In genomic region chr1:148758412-148758811, GRCh38 we compare ENCODE assay signal across 10 cellular contexts. TPM values are rescaled to one million over a fixed set of nuclear protein-coding genes. Genes with fewer than 3 reads are reported as not detected.
DNase-seq lines count a peak whose midpoint lies in the region; ATAC-seq and TF ChIP-seq lines count a peak whose summit lies in the region.
"Not testable (repeated sequence)": the region's sequence is repeated elsewhere in the genome, so short reads cannot be mapped to it uniquely, and the experiment has no call there.
"Had no signal": no experiment of that assay in that cellular context is flagged by ENCODE, and none has a peak within 500 bp of the region (broad histone marks: within the 10 kb centered on the region; RNA-seq: fewer than 3 reads in every experiment).

No MANE protein-coding gene starts in this region.

- intact Hi-C loops in activated CD4-positive, alpha-beta T cell treated with anti-CD3 and anti-CD28 coated beads for 36 hours (cut with DNase I, micrococcal nuclease); left ventricle myocardium superior (cut with micrococcal nuclease): not testable (repeated sequence)

- not testable (repeated sequence) for H3K27me3 Mint-ChIP-seq in activated CD4-positive, alpha-beta T cell treated with anti-CD3 and anti-CD28 coated beads for 36 hours

- H3K4me1 Mint-ChIP-seq in activated CD4-positive, alpha-beta T cell treated with anti-CD3 and anti-CD28 coated beads for 36 hours: not testable (repeated sequence)

- CTCF ChIA-PET in activated CD4-positive, alpha-beta T cell treated with anti-CD3 and anti-CD28 coated beads for 36 hours (lab: Charles Lee): not testable (repeated sequence)

- H3K27ac Mint-ChIP-seq in activated CD4-positive, alpha-beta T cell treated with anti-CD3 and anti-CD28 coated beads for 36 hours: not testable (repeated sequence)

- H3K36me3 Mint-ChIP-seq in activated CD4-positive, alpha-beta T cell treated with anti-CD3 and anti-CD28 coated beads for 36 hours (ENCODE audit: low read depth): not testable (repeated sequence)

- DNase-seq in activated CD4-positive, alpha-beta T cell treated with anti-CD3 and anti-CD28 coated beads for 36 hours; left ventricle myocardium superior; stimulated activated naive CD8-positive, alpha-beta T cell treated with anti-CD3 and anti-CD28 coated beads, Interleukin-15, Interleukin-2, amounts not matched to agents 100 U/mL and 50 U/mL, for 24 hours: not testable (repeated sequence)

- POLR2A ChIA-PET in activated CD4-positive, alpha-beta T cell treated with anti-CD3 and anti-CD28 coated beads for 36 hours (lab: Charles Lee): not testable (repeated sequence)

- TF ChIP-seq POLR2A in GM18505 (IDR thresholded peaks at IDR 0.05; ENCODE audit: borderline replicate concordance, extremely low read depth, insufficient read depth, insufficient read length): not testable (repeated sequence)

- not testable (repeated sequence) for H3K9me3 Mint-ChIP-seq in activated CD4-positive, alpha-beta T cell treated with anti-CD3 and anti-CD28 coated beads for 36 hours (ENCODE audit: low read depth)

- ATAC-seq in GM18505 (IDR thresholded peaks at IDR 0.05; ENCODE audit: unreplicated experiment): peak; percentile 93
- peak; percentile 99 for ATAC-seq in GM19351 (IDR thresholded peaks at IDR 0.05; ENCODE audit: unreplicated experiment)
- peak; percentile 90 for ATAC-seq in GM21717 (IDR thresholded peaks at IDR 0.05; ENCODE audit: unreplicated experiment)
- peak; percentile 86 for ATAC-seq in HG02970 (IDR thresholded peaks at IDR 0.05; ENCODE audit: low FRiP score, unreplicated experiment)
- peak; percentile 96 for ATAC-seq in HG03432 (IDR thresholded peaks at IDR 0.05; ENCODE audit: unreplicated experiment)
- ATAC-seq in activated CD4-positive, alpha-beta T cell treated with anti-CD3 and anti-CD28 coated beads for 36 hours: peak; percentile 87
- ATAC-seq in left ventricle myocardium superior: peak; percentile 59
- peak; percentile 91 for ATAC-seq in stimulated activated naive CD8-positive, alpha-beta T cell treated with anti-CD3 and anti-CD28 coated beads, Interleukin-15, Interleukin-2, amounts not matched to agents 100 U/mL and 50 U/mL, for 24 hours

- H3K4me3 Mint-ChIP-seq in activated CD4-positive, alpha-beta T cell treated with anti-CD3 and anti-CD28 coated beads for 36 hours: not testable (repeated sequence)

RNA-seq across cellular contexts. Expression of gene NUDT4B, which starts 9.8 kb away (rescaled TPM):
- total RNA-seq in activated CD4-positive, alpha-beta T cell treated with anti-CD3 and anti-CD28 coated beads for 36 hours: under 1 TPM; 0.41 to 0.46 TPM
- not detected for total RNA-seq in left ventricle myocardium superior
- total RNA-seq: Caco-2, PC-9 had no signal
